Comparison of ENCODE assay signal across 24 cellular contexts in genomic region chr4:158079661-158080060, GRCh38.
A peak's percentile ranks its signal among the peaks of the same experiment; 100 is the strongest.
DNase-seq lines count a peak whose midpoint lies in the region; ATAC-seq and TF ChIP-seq lines count a peak whose summit lies in the region.
"Had no signal": no experiment of that assay in that cellular context is flagged by ENCODE, and none has a peak within 500 bp of the region (broad histone marks: within the 10 kb centered on the region; RNA-seq: fewer than 3 reads in every experiment).

No MANE protein-coding gene starts in this region.

- no peaks in the 10 kb centered on the region for H3K9me3 Mint-ChIP-seq in T-helper 2 cell treated with Interferon-gamma antibody and Interleukin-4, amounts not matched to agents 5 μg/mL and 100 μg/mL, for 36 hours
- H3K9me3 Mint-ChIP-seq: HFFc6; stimulated activated naive B cell treated with anti-CD40 and anti-IgM and Interleukin-4, amounts not matched to agents 10 μg/mL and 1 μg/mL and 100 μg/mL, for 72 hours had no signal

- no peaks in the 10 kb centered on the region for H3K27me3 Mint-ChIP-seq in T-helper 2 cell treated with Interferon-gamma antibody and Interleukin-4, amounts not matched to agents 5 μg/mL and 100 μg/mL, for 36 hours (ENCODE audit: low read depth)
- H3K27me3 Mint-ChIP-seq: activated naive CD4-positive, alpha-beta T cell treated with anti-CD3 and anti-CD28 coated beads, Interleukin-2, amount 50 U/mL, for 24 hours; naive B cell; stimulated activated naive B cell treated with anti-CD40 and anti-IgM and Interleukin-4, amounts not matched to agents 10 μg/mL and 1 μg/mL and 100 μg/mL, for 72 hours had no signal

- H3K4me3 Mint-ChIP-seq in T-helper 2 cell treated with Interferon-gamma antibody and Interleukin-4, amounts not matched to agents 5 μg/mL and 100 μg/mL, for 36 hours, result no peak overlapping the region
- H3K4me3 Mint-ChIP-seq: activated naive CD4-positive, alpha-beta T cell treated with anti-CD3 and anti-CD28 coated beads, Interleukin-2, amount 50 U/mL, for 24 hours; CD14-positive monocyte; HFFc6; naive B cell; stimulated activated naive B cell treated with anti-CD40 and anti-IgM and Interleukin-4, amounts not matched to agents 10 μg/mL and 1 μg/mL and 100 μg/mL, for 72 hours had no signal

- no peaks in the 10 kb centered on the region for H3K36me3 ChIP-seq in heart right ventricle
- no peaks in the 10 kb centered on the region for H3K36me3 ChIP-seq in WERI-Rb-1
- H3K36me3 ChIP-seq: ascending aorta, thoracic aorta had no signal

- H3K27ac Mint-ChIP-seq in T-helper 2 cell treated with Interferon-gamma antibody and Interleukin-4, amounts not matched to agents 5 μg/mL and 100 μg/mL, for 36 hours, result no peak overlapping the region
- H3K27ac Mint-ChIP-seq: activated naive CD4-positive, alpha-beta T cell treated with anti-CD3 and anti-CD28 coated beads, Interleukin-2, amount 50 U/mL, for 24 hours; CD14-positive monocyte; HFFc6; stimulated activated naive B cell treated with anti-CD40 and anti-IgM and Interleukin-4, amounts not matched to agents 10 μg/mL and 1 μg/mL and 100 μg/mL, for 72 hours had no signal

- intact Hi-C loops in heart right ventricle (cut with DNase I) (no loop called here), sciatic nerve (cut with DNase I) (no loop called here)

- no peak overlapping the region for H3K4me3 ChIP-seq in heart right ventricle
- H3K4me3 ChIP-seq in WERI-Rb-1 (ENCODE audit: low read depth, low read length), result no peak overlapping the region
- H3K4me3 ChIP-seq: ascending aorta, SK-N-MC, thoracic aorta had no signal

- ATAC-seq in heart right ventricle, result peak; percentile 48 to 91 (median 84)
- ATAC-seq in sciatic nerve, result peak; percentile 70
- ATAC-seq: Panc1; stimulated activated naive B cell treated with anti-CD40 and anti-IgM and Interleukin-4, amounts not matched to agents 10 μg/mL and 1 μg/mL and 100 μg/mL, for 72 hours had no signal

- H3K27me3 ChIP-seq in heart right ventricle (no peaks in the 10 kb centered on the region), WERI-Rb-1 (ENCODE audit: insufficient read depth, low read depth, severe bottlenecking) (no peaks in the 10 kb centered on the region)
- H3K27me3 ChIP-seq: ascending aorta had no signal

- WGBS in heart right ventricle, 2 donors, result 47 to 56% methylated on average over 2 of the region's 2 CpGs

- no peaks in the 10 kb centered on the region for H3K36me3 Mint-ChIP-seq in T-helper 2 cell treated with Interferon-gamma antibody and Interleukin-4, amounts not matched to agents 5 μg/mL and 100 μg/mL, for 36 hours (ENCODE audit: low read depth)
- H3K36me3 Mint-ChIP-seq: activated naive CD4-positive, alpha-beta T cell treated with anti-CD3 and anti-CD28 coated beads, Interleukin-2, amount 50 U/mL, for 24 hours; CD14-positive monocyte; naive B cell; stimulated activated naive B cell treated with anti-CD40 and anti-IgM and Interleukin-4, amounts not matched to agents 10 μg/mL and 1 μg/mL and 100 μg/mL, for 72 hours had no signal

- peaks cover 0 to 13% (median 0%) of the 10 kb centered on the region in 9 donors for H3K4me1 ChIP-seq in heart right ventricle

- H3K4me1 Mint-ChIP-seq in T-helper 2 cell treated with Interferon-gamma antibody and Interleukin-4, amounts not matched to agents 5 μg/mL and 100 μg/mL, for 36 hours (ENCODE audit: low read depth), result no peaks in the 10 kb centered on the region
- H3K4me1 Mint-ChIP-seq: activated naive CD4-positive, alpha-beta T cell treated with anti-CD3 and anti-CD28 coated beads, Interleukin-2, amount 50 U/mL, for 24 hours; CD14-positive monocyte; naive B cell; stimulated activated naive B cell treated with anti-CD40 and anti-IgM and Interleukin-4, amounts not matched to agents 10 μg/mL and 1 μg/mL and 100 μg/mL, for 72 hours had no signal

- H3K27ac ChIP-seq in heart right ventricle (peak overlapping the region in 6 of 10 donors; percentile 16 to 59 (median 32)), WERI-Rb-1 (no peak overlapping the region)
- H3K27ac ChIP-seq: ascending aorta, SK-N-MC, thoracic aorta had no signal

- H3K9me3 ChIP-seq in heart right ventricle (no peaks in the 10 kb centered on the region), WERI-Rb-1 (ENCODE audit: severe bottlenecking) (no peaks in the 10 kb centered on the region)
- H3K9me3 ChIP-seq: ascending aorta had no signal

- TF ChIP-seq CTCF in heart right ventricle (IDR thresholded peaks at IDR 0.05) (no peak), WERI-Rb-1 (IDR thresholded peaks at IDR 0.05; ENCODE audit: low read depth, low read length) (no peak)

- DNase-seq in GM03348 (ENCODE audit: low spot score), result peak; percentile 34
- DNase-seq in NCI-H524 (lab: John Stamatoyannopoulos, UW), result peak; percentile 62 to 88
- DNase-seq in heart right ventricle, result peak in 1 of 2 donors; percentile 32
- no peak for DNase-seq in sciatic nerve (ENCODE audit: low spot score)
- DNase-seq in WERI-Rb-1, result no peak
- no peak for DNase-seq in NCI-H2081 (lab: John Stamatoyannopoulos, UW)
- DNase-seq in T-helper 2 cell treated with Interferon-gamma antibody and Interleukin-4, amounts not matched to agents 5 μg/mL and 100 μg/mL, for 36 hours (ENCODE audit: low spot score), result no peak
- DNase-seq: activated CD4-positive, alpha-beta T cell treated with anti-CD3 and anti-CD28 coated beads for 48 hours; caudate nucleus; HFFc6; naive B cell; NCI-H1105 treated with DMSO at 0.1 percent for 48 hours; NCI-H446 treated with DMSO at 0.1 percent for 48 hours; occipital lobe; stimulated activated CD4-positive, alpha-beta T cell treated with anti-CD3 and anti-CD28 coated beads, Interleukin-12 subunit alpha, Interleukin-12 subunit beta, amount 100 ng/mL, for 4 hours; stimulated activated CD4-positive, alpha-beta T cell treated with anti-CD3 and anti-CD28 coated beads, Interleukin-4, amount 100 ng/mL, for 24 hours; stimulated activated naive B cell treated with anti-CD40 and anti-IgM and Interleukin-4, amounts not matched to agents 10 μg/mL and 1 μg/mL and 100 μg/mL, for 72 hours; T-helper 2 cell had no signal

Comparison
In these comparisons a context has a peak if more than half of its experiments do, and no peak if none do; other contexts are left out.
1. DNase-seq: peak in GM03348 (single experiment) and NCI-H524 (2 of 2); none in sciatic nerve (single experiment), WERI-Rb-1 (single experiment), NCI-H2081 (0 of 2) and T-helper 2 cell treated with Interferon-gamma antibody and Interleukin-4, amounts not matched to agents 5 μg/mL and 100 μg/mL, for 36 hours (single experiment).